ENCODE assay signal across 8 cellular contexts in genomic region chr22:21000215-21000986, GRCh38. TPM values are rescaled to one million over a fixed set of nuclear protein-coding genes. Genes with fewer than 3 reads are reported as not detected.
DNase-seq lines count a peak whose midpoint lies in the region; ATAC-seq and TF ChIP-seq lines count a peak whose summit lies in the region.

No MANE protein-coding gene starts in this region.

- TF ChIP-seq POLR2A in uterus (IDR thresholded peaks at IDR 0.05), result no peak

- peak; percentile 24 for DNase-seq in stimulated activated CD4-positive, alpha-beta T cell treated with anti-CD3 and anti-CD28 coated beads, Interleukin-15, amount 100 ng/mL, for 24 hours
- no peak for DNase-seq in stimulated activated CD4-positive, alpha-beta T cell treated with anti-CD3 and anti-CD28 coated beads, Interleukin-12 subunit alpha, Interleukin-12 subunit beta, amount 100 ng/mL, for 4 hours
- DNase-seq in activated naive CD8-positive, alpha-beta T cell treated with anti-CD3 and anti-CD28 coated beads, Interleukin-2, amount 50 U/mL, for 24 hours, result no peak
- no peak for DNase-seq in lower lobe of right lung
- DNase-seq in uterus, result no peak
- DNase-seq in GOT3 (lab: John Stamatoyannopoulos, UW), result no peak
- DNase-seq in DMS 273 treated with DMSO at 0.1 percent for 48 hours (lab: John Stamatoyannopoulos, UW), result no peak

- H3K27me3 ChIP-seq in lower lobe of right lung (ENCODE audit: low read depth) (no peaks in the 10 kb centered on the region), uterus (no peaks in the 10 kb centered on the region)

- H3K9me3 Mint-ChIP-seq in activated naive CD8-positive, alpha-beta T cell treated with anti-CD3 and anti-CD28 coated beads, Interleukin-2, amount 50 U/mL, for 24 hours, result no peaks in the 10 kb centered on the region

- H3K9me3 ChIP-seq in lower lobe of right lung, result no peaks in the 10 kb centered on the region
- H3K9me3 ChIP-seq in uterus, result no peaks in the 10 kb centered on the region

- peaks cover 34% of the 10 kb centered on the region for H3K4me1 ChIP-seq in lower lobe of right lung
- H3K4me1 ChIP-seq in uterus, result peaks cover 7 to 13% of the 10 kb centered on the region in 2 donors

- H3K4me3 ChIP-seq in lower lobe of right lung (peak overlapping the region; percentile 90), uterus (peak overlapping the region; percentile 72 to 73)

- intact Hi-C loops in lower lobe of right lung (cut with DNase I) (no loop called here), uterus (cut with DNase I; ENCODE audit: low total_unique reads) (no loop called here)

- H3K27ac ChIP-seq in lower lobe of right lung (peak overlapping the region; percentile 99), uterus (peak overlapping the region; percentile 94 to 98)

- H3K36me3 ChIP-seq in lower lobe of right lung (peaks cover 52% of the 10 kb centered on the region), uterus (no peaks in the 10 kb centered on the region)

- TF ChIP-seq CTCF in lower lobe of right lung (IDR thresholded peaks at IDR 0.05), result no peak
- TF ChIP-seq CTCF in uterus (IDR thresholded peaks at IDR 0.05), result no peak

- ATAC-seq in activated naive CD8-positive, alpha-beta T cell treated with anti-CD3 and anti-CD28 coated beads, Interleukin-2, amount 50 U/mL, for 24 hours, result no peak
- ATAC-seq in lower lobe of right lung, result no peak
- ATAC-seq in HG03135 (IDR thresholded peaks at IDR 0.05; ENCODE audit: unreplicated experiment), result no peak

- H3K27me3 Mint-ChIP-seq in activated naive CD8-positive, alpha-beta T cell treated with anti-CD3 and anti-CD28 coated beads, Interleukin-2, amount 50 U/mL, for 24 hours, result no peaks in the 10 kb centered on the region

- H3K4me1 Mint-ChIP-seq in activated naive CD8-positive, alpha-beta T cell treated with anti-CD3 and anti-CD28 coated beads, Interleukin-2, amount 50 U/mL, for 24 hours, result peaks cover 27% of the 10 kb centered on the region

- peaks cover 11% of the 10 kb centered on the region for H3K36me3 Mint-ChIP-seq in activated naive CD8-positive, alpha-beta T cell treated with anti-CD3 and anti-CD28 coated beads, Interleukin-2, amount 50 U/mL, for 24 hours (ENCODE audit: low read depth)

- peak overlapping the region; percentile 100 for H3K27ac Mint-ChIP-seq in activated naive CD8-positive, alpha-beta T cell treated with anti-CD3 and anti-CD28 coated beads, Interleukin-2, amount 50 U/mL, for 24 hours

- peak overlapping the region; percentile 98 for H3K4me3 Mint-ChIP-seq in activated naive CD8-positive, alpha-beta T cell treated with anti-CD3 and anti-CD28 coated beads, Interleukin-2, amount 50 U/mL, for 24 hours

RNA-seq across cellular contexts. Expression of gene THAP7, which starts 1.5 kb away (rescaled TPM):
- total RNA-seq in lower lobe of right lung (24.3 TPM), uterus (10 to 100 TPM; 16.2 to 45.9 (median 30.9) TPM)

RNA-seq across cellular contexts. Expression of gene P2RX6, which starts 14.6 kb away (rescaled TPM):
- total RNA-seq in lower lobe of right lung (2.1 TPM), uterus (1 to 10 TPM in 2 of 4 donors, under 1 TPM in 1, not detected in 1; 0.76 to 1.5 (median 1.2) TPM)

RNA-seq across cellular contexts. Expression of gene LZTR1, which starts 18.3 kb away (rescaled TPM):
- total RNA-seq in lower lobe of right lung, result 51.6 TPM
- 10 to 100 TPM; 18.2 to 73.7 (median 56.1) TPM for total RNA-seq in uterus

RNA-seq across cellular contexts. Expression of gene SLC7A4, which starts 32.0 kb away (rescaled TPM):
- total RNA-seq in lower lobe of right lung (0.47 TPM), uterus (1 to 10 TPM in 1 of 4 donors, under 1 TPM in 2, not detected in 1; 0.35 to 7.9 (median 0.43) TPM)

RNA-seq across cellular contexts. Expression of gene AIFM3, which starts 33.3 kb away (rescaled TPM):
- total RNA-seq in lower lobe of right lung (12.3 TPM), uterus (1 to 10 TPM in 2 of 4 donors, not detected in 2; 3.2 to 3.4 TPM)
